ENCODE assay signal across 23 cellular contexts in the genomic region with DNA sequence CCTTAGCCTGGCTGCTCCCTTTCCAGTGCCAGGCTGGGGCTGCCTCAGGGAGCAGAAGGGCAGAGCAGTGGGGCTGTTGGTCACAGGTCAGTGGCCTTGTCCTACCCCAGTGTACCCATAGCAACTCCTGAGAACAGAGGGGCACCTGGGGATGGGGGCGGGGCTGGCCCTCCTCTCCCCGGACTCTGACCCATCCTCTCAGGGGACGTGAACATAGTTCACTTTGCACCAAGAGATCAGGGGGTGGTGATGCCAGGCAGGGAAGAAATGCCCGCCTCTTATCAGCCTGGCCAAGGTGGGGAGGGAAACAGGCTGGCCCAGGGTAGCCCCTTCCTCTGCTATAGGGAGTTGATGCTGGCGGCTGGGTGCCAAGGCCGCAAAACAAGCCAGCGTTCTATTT. TPM values are rescaled to one million over a fixed set of nuclear protein-coding genes. Genes with fewer than 3 reads are reported as not detected.
"Had no signal": no experiment of that assay in that cellular context is flagged by ENCODE, and none has a peak within 500 bp of the region (broad histone marks: within the 10 kb centered on the region; RNA-seq: fewer than 3 reads in every experiment).

No MANE protein-coding gene starts in this region.

- H3K27ac Mint-ChIP-seq: activated naive CD4-positive, alpha-beta T cell treated with anti-CD3 and anti-CD28 coated beads, Interleukin-2, amount 50 U/mL, for 24 hours; T-cell; type B pancreatic cell had no signal

- H3K27me3 Mint-ChIP-seq: activated naive CD4-positive, alpha-beta T cell treated with anti-CD3 and anti-CD28 coated beads, Interleukin-2, amount 50 U/mL, for 24 hours; naive thymus-derived CD8-positive, alpha-beta T cell; type B pancreatic cell had no signal

- H3K27ac ChIP-seq: adrenal gland, cardiac muscle cell, gastroesophageal sphincter, heart right ventricle, left lung, neutrophil had no signal

- FAIRE-seq: colon had no signal

- H3K36me3 ChIP-seq: adrenal gland, cardiac muscle cell, left lung, neutrophil had no signal

- H3K4me1 Mint-ChIP-seq: activated naive CD4-positive, alpha-beta T cell treated with anti-CD3 and anti-CD28 coated beads, Interleukin-2, amount 50 U/mL, for 24 hours had no signal

- DNase-seq: activated CD4-positive, alpha-beta T cell treated with anti-CD3 and anti-CD28 coated beads, Interleukin-2, amount 50 U/mL, for 4 hours; activated CD4-positive, CD25-positive, alpha-beta regulatory T cell treated with anti-CD3 and anti-CD28 coated beads, Interleukin-2, amount 50 U/mL, for 72 hours; adrenal gland; heart right ventricle; islet precursor cell; left lung; mesenchymal stem cell; naive thymus-derived CD8-positive, alpha-beta T cell; stimulated activated CD4-positive, alpha-beta T cell treated with anti-CD3 and anti-CD28 coated beads, Interleukin-4, amount 100 ng/mL, for 4 hours; stimulated activated CD8-positive, alpha-beta memory T cell treated with anti-CD3 and anti-CD28 coated beads, Interleukin-4, amount 100 ng/mL, for 48 hours; stimulated activated naive CD4-positive, alpha-beta T cell treated with Interleukin-2 at 50 U/mL for 16 hours; substantia nigra; T-cell; T-helper 9 cell had no signal

- H3K9me3 ChIP-seq: adrenal gland, gastroesophageal sphincter, heart right ventricle, left lung, neutrophil had no signal

- H3K36me3 Mint-ChIP-seq: activated naive CD4-positive, alpha-beta T cell treated with anti-CD3 and anti-CD28 coated beads, Interleukin-2, amount 50 U/mL, for 24 hours; naive thymus-derived CD8-positive, alpha-beta T cell; T-cell had no signal

- H3K9me3 Mint-ChIP-seq: activated naive CD4-positive, alpha-beta T cell treated with anti-CD3 and anti-CD28 coated beads, Interleukin-2, amount 50 U/mL, for 24 hours; naive thymus-derived CD8-positive, alpha-beta T cell; T-cell; type B pancreatic cell had no signal

- ATAC-seq: gastroesophageal sphincter; heart right ventricle; left lung; naive thymus-derived CD8-positive, alpha-beta T cell; T-cell had no signal

- H3K4me3 Mint-ChIP-seq: activated naive CD4-positive, alpha-beta T cell treated with anti-CD3 and anti-CD28 coated beads, Interleukin-2, amount 50 U/mL, for 24 hours; naive thymus-derived CD8-positive, alpha-beta T cell; T-cell; type B pancreatic cell had no signal

- H3K4me3 ChIP-seq: adrenal gland, cardiac muscle cell, gastroesophageal sphincter, heart right ventricle, left lung had no signal

- H3K27me3 ChIP-seq: adrenal gland, cardiac muscle cell had no signal

RNA-seq across cellular contexts. Expression of a gene that starts 19.2 kb away (rescaled TPM):
- total RNA-seq: cardiac muscle cell; gastroesophageal sphincter; heart right ventricle; mucosa of gallbladder; naive thymus-derived CD8-positive, alpha-beta T cell; skeletal muscle tissue; T-cell had no signal
- polyA plus RNA-seq: heart right ventricle; naive thymus-derived CD8-positive, alpha-beta T cell had no signal

RNA-seq across cellular contexts. Expression of a gene that starts 49.3 kb away (rescaled TPM):
- total RNA-seq: adrenal gland; gastroesophageal sphincter; heart right ventricle; mucosa of gallbladder; naive thymus-derived CD8-positive, alpha-beta T cell; skeletal muscle tissue; T-cell had no signal
- polyA plus RNA-seq: esophagus; heart right ventricle; naive thymus-derived CD8-positive, alpha-beta T cell had no signal
